8 cellular contexts compared by ENCODE assay signal in the genomic region with DNA sequence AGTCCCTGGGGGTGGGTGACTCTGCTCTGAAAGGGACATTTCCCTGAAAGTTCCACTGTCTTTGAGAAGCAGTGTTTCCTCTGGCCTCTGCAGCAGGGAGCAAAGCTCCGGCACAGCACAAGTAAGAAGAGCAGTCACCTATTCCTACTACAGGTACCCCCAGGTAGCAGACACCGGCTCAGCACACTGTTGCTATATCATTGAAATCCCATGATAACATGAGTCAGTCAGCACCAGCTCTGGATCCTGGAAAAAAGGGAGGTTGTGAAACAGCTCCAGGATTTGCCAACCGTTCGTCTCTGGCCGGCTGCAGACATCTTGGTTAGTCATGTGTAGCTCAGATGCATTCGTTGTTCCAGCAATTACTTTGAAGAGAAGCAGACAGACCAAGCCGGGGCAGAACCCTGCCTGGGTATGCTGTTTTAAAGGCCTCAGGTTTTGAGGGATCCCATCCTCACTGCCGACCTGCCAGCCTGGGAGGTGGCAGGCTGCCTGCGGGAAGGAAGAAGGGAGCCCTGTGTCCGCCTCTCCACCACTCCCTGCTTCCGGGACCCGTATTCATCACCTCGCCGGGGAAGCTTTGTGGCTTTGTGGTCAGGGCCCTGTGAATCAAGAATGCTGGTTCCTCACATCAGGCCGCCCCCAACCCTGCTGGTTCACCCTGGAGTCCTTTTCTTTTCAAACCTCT.
DNase-seq lines count a peak whose midpoint lies in the region; ATAC-seq, FAIRE-seq and TF ChIP-seq lines count a peak whose summit lies in the region.

No MANE protein-coding gene starts in this region.

- H3K27ac ChIP-seq in PC-3 (ENCODE audit: low read length) = peak overlapping the region; percentile 99
- peak overlapping the region; percentile 100 for H3K27ac ChIP-seq in keratinocyte (ENCODE audit: control insufficient read depth, insufficient read depth, low read length)

- peak overlapping the region; percentile 76 for H3K4me2 ChIP-seq in PC-3 (ENCODE audit: low read length)
- H3K4me2 ChIP-seq in keratinocyte (ENCODE audit: control insufficient read depth, extremely low read depth, insufficient read depth, low read depth, low read length) = peak overlapping the region; percentile 90

- POLR2A ChIA-PET in PC-3 (lab: Charles Lee; ENCODE audit: unreplicated experiment) = interaction anchor here (0.6 to 1.4 kb wide), 4 partner anchors 72 to 679 kb away, joined by 3 to 4 read pairs (median 4); no protein-coding TSS in a partner anchor

- FAIRE-seq in GM12891 (lab: Jason Lieb, UNC) (no peak), keratinocyte (lab: Jason Lieb, UNC) (no peak)

- H4K20me1 ChIP-seq in PC-3 (ENCODE audit: low read length) = no peaks in the 10 kb centered on the region
- H4K20me1 ChIP-seq in keratinocyte (ENCODE audit: control insufficient read depth, extremely low read depth, insufficient read depth, low read length) = no peaks in the 10 kb centered on the region

- 0 out of 2 replicates have a peak, but pooled peaks have one; percentile 3 for TF ChIP-seq POLR2A in GM12891 (IDR thresholded peaks at IDR 0.05; ENCODE audit: low read depth, low read length)

- intact Hi-C loops in PC-3 (cut with micrococcal nuclease) = no loop called here

- H3K9me1 ChIP-seq in keratinocyte (ENCODE audit: control insufficient read depth, extremely low read depth, insufficient read depth, low read length) = peaks cover 6% of the 10 kb centered on the region

- peaks cover 10% of the 10 kb centered on the region for H3F3A ChIP-seq in PC-3 (ENCODE audit: low read length, unreplicated experiment)

- H3K79me2 ChIP-seq in PC-3 (ENCODE audit: low read length) (peaks cover 62% of the 10 kb centered on the region), keratinocyte (ENCODE audit: control insufficient read depth, insufficient read depth, low read length) (peaks cover 45% of the 10 kb centered on the region)

- CTCF ChIA-PET in PC-3 (lab: Charles Lee) = interaction anchor here (0.9 to 1.5 kb wide), 3 partner anchors 38 to 592 kb away, joined by 3 to 11 read pairs (median 6); no protein-coding TSS in a partner anchor

- TSS peak; percentile 66 for BruUV-seq in PC-3 (replicated peaks; lab: Mats Ljungman, UMichigan)

- dilution Hi-C loops in keratinocyte (cut with MboI; ENCODE audit: extremely low pct_ligation_motif_present, low sequenced_read_pairs) = no loop called here

- peak overlapping the region; percentile 26; the same call in 1 of the 2 replicates for H3K4me3 ChIP-seq in PC-3 (ENCODE audit: low read length)
- peak overlapping the region in 2 of 3 experiments; percentile 32 to 53 for H3K4me3 ChIP-seq in keratinocyte (ENCODE audit: control insufficient read depth in 2 of 3, extremely low read depth in 1 of 3, insufficient read depth in 2 of 3, low read depth in 1 of 3, low read length in 3 of 3)

- DNase-seq in GM12891 (ENCODE audit: insufficient read length, low spot score) (no peak), PC-3 (peak; percentile 87), keratinocyte (ENCODE audit: low read depth, low spot score) (no peak), cerebellar nuclear complex (lab: John Stamatoyannopoulos, UW) (no peak)
- peak; percentile 86 for DNase-seq in activated effector memory CD4-positive, alpha-beta T cell treated with anti-CD3 and anti-CD28 coated beads, Interleukin-2, amount 50 U/mL, for 16 hours
- DNase-seq in stimulated activated CD8-positive, alpha-beta memory T cell treated with anti-CD3 and anti-CD28 coated beads, Interleukin-15, amount 100 ng/mL, for 24 hours (ENCODE audit: low read depth) = peak; percentile 40

- TF ChIP-seq CTCF in PC-3 (conservative IDR thresholded peaks at IDR 0.05; ENCODE audit: low read depth, low read length) = no peak
- TF ChIP-seq CTCF in keratinocyte (optimal IDR thresholded peaks at IDR 0.05 in 1 of 3, IDR thresholded peaks at IDR 0.05 in 1 of 3, conservative IDR thresholded peaks at IDR 0.05 in 1 of 3; ENCODE audit: extremely low read depth in 1 of 3, insufficient read depth in 2 of 3, low read length in 3 of 3) = no peak

- H3K9ac ChIP-seq in PC-3 (ENCODE audit: low read length) (peak overlapping the region; percentile 90), keratinocyte (ENCODE audit: control insufficient read depth, extremely low read depth, insufficient read depth, low read length) (peak overlapping the region; percentile 93)

- peak; percentile 72 for ATAC-seq in PC-3
- ATAC-seq in GM21381 (IDR thresholded peaks at IDR 0.05; ENCODE audit: unreplicated experiment) = no peak
- ATAC-seq in HG03571 (IDR thresholded peaks at IDR 0.05; ENCODE audit: unreplicated experiment) = no peak

- H3K36me3 ChIP-seq in PC-3 (ENCODE audit: low read depth, low read length) (peaks cover 51% of the 10 kb centered on the region), keratinocyte (ENCODE audit: control insufficient read depth in 2 of 2, extremely low read depth in 1 of 2, insufficient read depth in 2 of 2, low read length in 2 of 2) (peaks cover 11 to 47% of the 10 kb centered on the region in 2 experiments)

- H3K4me1 ChIP-seq in PC-3 (ENCODE audit: insufficient read depth, low read length) = peaks cover 65% of the 10 kb centered on the region
- peaks cover 84% of the 10 kb centered on the region for H3K4me1 ChIP-seq in keratinocyte (ENCODE audit: control insufficient read depth, extremely low read depth, insufficient read depth, low read length)

- H3K9me3 ChIP-seq in PC-3 (ENCODE audit: low read length) (no peaks in the 10 kb centered on the region), keratinocyte (ENCODE audit: control insufficient read depth, low read depth, low read length) (no peaks in the 10 kb centered on the region)

- H2AFZ ChIP-seq in PC-3 (ENCODE audit: low read length) = 0 out of 2 replicates have a peak overlapping the region, but pooled peaks have one; percentile 23
- no peak overlapping the region for H2AFZ ChIP-seq in keratinocyte (ENCODE audit: control insufficient read depth, low read length)

- H3K9me2 ChIP-seq in PC-3 (replicated peaks; ENCODE audit: low read length) = no peaks in the 10 kb centered on the region

- H3K27me3 ChIP-seq in PC-3 (ENCODE audit: low read length) (no peaks in the 10 kb centered on the region), keratinocyte (ENCODE audit: control insufficient read depth, extremely low read depth, insufficient read depth, low read length) (no peaks in the 10 kb centered on the region)

TF ChIP-seq in GM12891, 5 proteins besides CTCF, POLR2A, EP300 and RAD21:
- TF ChIP-seq TAF1 (IDR thresholded peaks at IDR 0.05; ENCODE audit: low read depth, low read length) (no peak), SPI1 (IDR thresholded peaks at IDR 0.05; ENCODE audit: low read depth, low read length) (no peak), POLR2AphosphoS5 (IDR thresholded peaks at IDR 0.05; ENCODE audit: low read depth, low read length) (no peak)

Comparison
In these comparisons a context has a peak if more than half of its experiments do, and no peak if none do; other contexts are left out.
1. DNase-seq: peak in PC-3 (single experiment), activated effector memory CD4-positive, alpha-beta T cell treated with anti-CD3 and anti-CD28 coated beads, Interleukin-2, amount 50 U/mL, for 16 hours (single experiment) and stimulated activated CD8-positive, alpha-beta memory T cell treated with anti-CD3 and anti-CD28 coated beads, Interleukin-15, amount 100 ng/mL, for 24 hours (single experiment); none in GM12891 (single experiment), keratinocyte (single experiment) and cerebellar nuclear complex (0 of 2).